24 cellular contexts compared by ENCODE assay signal in genomic region chr18:39591647-39592046, GRCh38.
DNase-seq lines count a peak whose midpoint lies in the region; ATAC-seq and TF ChIP-seq lines count a peak whose summit lies in the region.
"Had no signal": no experiment of that assay in that cellular context is flagged by ENCODE, and none has a peak within 500 bp of the region (broad histone marks: within the 10 kb centered on the region; RNA-seq: fewer than 3 reads in every experiment).

No MANE protein-coding gene starts in this region.

- H3K9ac ChIP-seq in trophoblast cell (ENCODE audit: low read length): no peak overlapping the region
- H3K9ac ChIP-seq: BLaER1 treated with 17β-estradiol and CSF1 and Interleukin-3, amounts not matched to agents 10 nM and 100 nM had no signal

- no peak overlapping the region for H2BK12ac ChIP-seq in trophoblast cell (ENCODE audit: low read length)

- H3K9me3 ChIP-seq in trophoblast cell (ENCODE audit: insufficient read depth, low read depth, low read length): no peaks in the 10 kb centered on the region
- H3K9me3 ChIP-seq: BLaER1 treated with 17β-estradiol and CSF1 and Interleukin-3, amounts not matched to agents 10 nM and 100 nM; right atrium auricular region had no signal

- no peak overlapping the region for H4K8ac ChIP-seq in trophoblast cell (ENCODE audit: low read depth, low read length)

- H2BK5ac ChIP-seq in trophoblast cell (ENCODE audit: low read depth, low read length, poor library complexity): no peak overlapping the region

- H2AK5ac ChIP-seq in trophoblast cell (ENCODE audit: low read length): no peak overlapping the region

- H3K27me3 Mint-ChIP-seq in WTC11 (ENCODE audit: low read depth): no peaks in the 10 kb centered on the region
- H3K27me3 Mint-ChIP-seq in effector memory CD8-positive, alpha-beta T cell: no peaks in the 10 kb centered on the region
- H3K27me3 Mint-ChIP-seq in activated CD8-positive, alpha-beta memory T cell treated with anti-CD3 and anti-CD28 coated beads, Interleukin-2, amount 10 ng/mL, durations not matched to agents 7 days and 5 days: no peaks in the 10 kb centered on the region
- H3K27me3 Mint-ChIP-seq: activated naive CD8-positive, alpha-beta T cell; IgD-negative memory B cell had no signal

- H4K12ac ChIP-seq in trophoblast cell (ENCODE audit: low read depth, low read length): no peak overlapping the region

- H3K4me3 Mint-ChIP-seq in WTC11: peak overlapping the region; percentile 26
- H3K4me3 Mint-ChIP-seq in effector memory CD8-positive, alpha-beta T cell: no peak overlapping the region
- no peak overlapping the region for H3K4me3 Mint-ChIP-seq in activated CD8-positive, alpha-beta memory T cell treated with anti-CD3 and anti-CD28 coated beads, Interleukin-2, amount 10 ng/mL, durations not matched to agents 7 days and 5 days
- H3K4me3 Mint-ChIP-seq: activated naive CD8-positive, alpha-beta T cell; IgD-negative memory B cell had no signal

- H3K4me1 Mint-ChIP-seq in WTC11: peaks cover 56% of the 10 kb centered on the region
- H3K4me1 Mint-ChIP-seq in effector memory CD8-positive, alpha-beta T cell (ENCODE audit: low read depth in 2 of 2): no peaks in the 10 kb centered on the region
- no peaks in the 10 kb centered on the region for H3K4me1 Mint-ChIP-seq in activated CD8-positive, alpha-beta memory T cell treated with anti-CD3 and anti-CD28 coated beads, Interleukin-2, amount 10 ng/mL, durations not matched to agents 7 days and 5 days
- H3K4me1 Mint-ChIP-seq: IgD-negative memory B cell had no signal

- H2BK120ac ChIP-seq in trophoblast cell (ENCODE audit: insufficient read depth, low read length, poor library complexity): no peak overlapping the region

- H3K36me3 ChIP-seq in trophoblast cell (ENCODE audit: control insufficient read depth in 1 of 2, insufficient read depth in 2 of 2, low read length in 2 of 2): no peaks in the 10 kb centered on the region
- H3K36me3 ChIP-seq: BLaER1 treated with 17β-estradiol and CSF1 and Interleukin-3, amounts not matched to agents 10 nM and 100 nM; right atrium auricular region had no signal

- H3K27me3 ChIP-seq in trophoblast cell (ENCODE audit: insufficient read depth, low read length): no peaks in the 10 kb centered on the region
- H3K27me3 ChIP-seq: BLaER1 treated with 17β-estradiol and CSF1 and Interleukin-3, amounts not matched to agents 10 nM and 100 nM; right atrium auricular region had no signal

- ATAC-seq in WTC11: peak; percentile 97
- ATAC-seq in effector memory CD8-positive, alpha-beta T cell (replicated peaks): no peak
- no peak for ATAC-seq in activated CD8-positive, alpha-beta memory T cell treated with anti-CD3 and anti-CD28 coated beads, Interleukin-2, amount 10 ng/mL, durations not matched to agents 7 days and 5 days
- ATAC-seq: stimulated activated naive CD8-positive, alpha-beta T cell treated with anti-CD3 and anti-CD28 coated beads, Interleukin-15, Interleukin-2, amounts not matched to agents 100 U/mL and 50 U/mL, for 24 hours had no signal

- H3K36me3 Mint-ChIP-seq in WTC11: peaks cover 20% of the 10 kb centered on the region
- no peaks in the 10 kb centered on the region for H3K36me3 Mint-ChIP-seq in effector memory CD8-positive, alpha-beta T cell (ENCODE audit: insufficient read depth)
- H3K36me3 Mint-ChIP-seq in activated CD8-positive, alpha-beta memory T cell treated with anti-CD3 and anti-CD28 coated beads, Interleukin-2, amount 10 ng/mL, durations not matched to agents 7 days and 5 days: no peaks in the 10 kb centered on the region
- H3K36me3 Mint-ChIP-seq: activated naive CD8-positive, alpha-beta T cell; IgD-negative memory B cell had no signal

- H3K4me1 ChIP-seq in trophoblast cell (ENCODE audit: control insufficient read depth in 1 of 2, insufficient read depth in 2 of 2, low read length in 2 of 2): peaks cover 2 to 4% of the 10 kb centered on the region in 2 experiments
- H3K4me1 ChIP-seq: right atrium auricular region had no signal

- TF ChIP-seq CTCF in WTC11 (IDR thresholded peaks at IDR 0.05): no peak

- peak; percentile 10 for DNase-seq in DMS 273 (lab: John Stamatoyannopoulos, UW; ENCODE audit: unreplicated experiment)
- DNase-seq in DMS 273 treated with DMSO at 0.1 percent for 48 hours (lab: John Stamatoyannopoulos, UW): no peak
- DNase-seq in NCI-H146 (lab: John Stamatoyannopoulos, UW): peak; percentile 88
- DNase-seq in WTC11 (ENCODE audit: low spot score): no peak
- peak; percentile 64 for DNase-seq in iPS-NIHi7 (ENCODE audit: extremely low spot score)
- DNase-seq in effector memory CD8-positive, alpha-beta T cell: no peak
- no peak for DNase-seq in trophoblast cell
- DNase-seq in activated CD8-positive, alpha-beta memory T cell treated with anti-CD3 and anti-CD28 coated beads, Interleukin-2, amount 10 ng/mL, durations not matched to agents 7 days and 5 days: no peak
- DNase-seq: activated CD4-positive, alpha-beta T cell treated with anti-CD3 and anti-CD28 coated beads for 4 hours; activated T-cell treated with anti-CD3 and anti-CD28 coated beads for 4 hours; DMS79 treated with DMSO at 0.1 percent for 48 hours; GF-D8; hypothalamus; NCI-H1092 treated with DMSO at 0.1 percent for 48 hours; NCI-H510A; stimulated activated naive CD8-positive, alpha-beta T cell treated with anti-CD3 and anti-CD28 coated beads, Interleukin-15, Interleukin-2, amounts not matched to agents 100 U/mL and 50 U/mL, for 24 hours; T-helper 9 cell had no signal

- no peaks in the 10 kb centered on the region for H3K79me1 ChIP-seq in trophoblast cell (ENCODE audit: low read length)

- H3K4me2 ChIP-seq in trophoblast cell (ENCODE audit: low read length): no peak overlapping the region
- H3K4me2 ChIP-seq: BLaER1 treated with 17β-estradiol and CSF1 and Interleukin-3, amounts not matched to agents 10 nM and 100 nM; smooth muscle cell had no signal

- CTCF ChIA-PET in WTC11 (lab: Charles Lee): interaction anchor here (0.8 to 1.0 kb wide), 3 partner anchors 13 to 23 kb away, joined by 3 to 4 read pairs (median 3); no protein-coding TSS in a partner anchor
- CTCF ChIA-PET in activated CD8-positive, alpha-beta memory T cell treated with anti-CD3 and anti-CD28 coated beads, Interleukin-2, amount 10 ng/mL, durations not matched to agents 7 days and 5 days (lab: Charles Lee): no interaction called here

- H3K9me3 Mint-ChIP-seq in WTC11: peaks cover 20% of the 10 kb centered on the region
- H3K9me3 Mint-ChIP-seq in effector memory CD8-positive, alpha-beta T cell: peaks cover 0 to 5% of the 10 kb centered on the region in 2 donors
- no peaks in the 10 kb centered on the region for H3K9me3 Mint-ChIP-seq in activated CD8-positive, alpha-beta memory T cell treated with anti-CD3 and anti-CD28 coated beads, Interleukin-2, amount 10 ng/mL, durations not matched to agents 7 days and 5 days (ENCODE audit: low read depth)

- no peaks in the 10 kb centered on the region for H3K79me2 ChIP-seq in trophoblast cell (ENCODE audit: control insufficient read depth, insufficient read depth, low read length, poor library complexity)

- no peak overlapping the region for H3K4me3 ChIP-seq in trophoblast cell (ENCODE audit: low read depth, low read length)
- H3K4me3 ChIP-seq: BLaER1 treated with 17β-estradiol and CSF1 and Interleukin-3, amounts not matched to agents 10 nM and 100 nM; right atrium auricular region; smooth muscle cell had no signal

- H3K18ac ChIP-seq in trophoblast cell (ENCODE audit: low read length): no peak overlapping the region

- H3K4ac ChIP-seq in trophoblast cell (ENCODE audit: low read depth, low read length): no peak overlapping the region

- H3K23ac ChIP-seq in trophoblast cell (ENCODE audit: low read length): no peak overlapping the region

- peak overlapping the region; percentile 80 for H3K27ac Mint-ChIP-seq in WTC11
- H3K27ac Mint-ChIP-seq in effector memory CD8-positive, alpha-beta T cell: no peak overlapping the region
- H3K27ac Mint-ChIP-seq in activated CD8-positive, alpha-beta memory T cell treated with anti-CD3 and anti-CD28 coated beads, Interleukin-2, amount 10 ng/mL, durations not matched to agents 7 days and 5 days: no peak overlapping the region
- H3K27ac Mint-ChIP-seq: activated naive CD8-positive, alpha-beta T cell; IgD-negative memory B cell had no signal

- POLR2A ChIA-PET in WTC11 (lab: Charles Lee): interaction anchor here (0.6 to 0.8 kb wide), 2 partner anchors 55 to 1574 kb away, joined by 3 read pairs; no protein-coding TSS in a partner anchor

- H3K27ac ChIP-seq in trophoblast cell (ENCODE audit: low read depth, low read length): no peak overlapping the region
- H3K27ac ChIP-seq: 22Rv1; BLaER1 treated with 17β-estradiol and CSF1 and Interleukin-3, amounts not matched to agents 10 nM and 100 nM; right atrium auricular region; VCaP had no signal

- H3K14ac ChIP-seq in trophoblast cell (ENCODE audit: low read length): no peak overlapping the region

- H2AFZ ChIP-seq in trophoblast cell (ENCODE audit: insufficient read depth, low read length, poor library complexity): no peak overlapping the region

- no peak overlapping the region for H4K91ac ChIP-seq in trophoblast cell (ENCODE audit: low read depth, low read length)

TF ChIP-seq in WTC11, 78 proteins besides CTCF, POLR2A, EP300 and RAD21:
- TF ChIP-seq FOXK1 (CRISPR knock-in tag; IDR thresholded peaks at IDR 0.05): 0 out of 2 replicates have a peak, but pooled peaks have one; percentile 21
- TF ChIP-seq SOX15 (CRISPR knock-in tag; IDR thresholded peaks at IDR 0.05): no peak
- TF ChIP-seq OVOL2 (CRISPR knock-in tag; IDR thresholded peaks at IDR 0.05; ENCODE audit: borderline replicate concordance): no peak
- TF ChIP-seq ZNF219 (CRISPR knock-in tag; IDR thresholded peaks at IDR 0.05; ENCODE audit: borderline replicate concordance): no peak
- TF ChIP-seq TEAD1 (CRISPR knock-in tag; IDR thresholded peaks at IDR 0.05): peak; percentile 54; the same call in 1 of the 2 replicates
- no peak for TF ChIP-seq TCF7 (CRISPR knock-in tag; IDR thresholded peaks at IDR 0.05; ENCODE audit: low read depth)
- TF ChIP-seq MYBL2 (CRISPR knock-in tag; IDR thresholded peaks at IDR 0.05): no peak
- TF ChIP-seq IRF2 (CRISPR knock-in tag; IDR thresholded peaks at IDR 0.05; ENCODE audit: borderline replicate concordance, low read depth): no peak
- TF ChIP-seq SMAD3 (CRISPR knock-in tag; IDR thresholded peaks at IDR 0.05; ENCODE audit: borderline replicate concordance): no peak
TF ChIP-seq in WTC11: peak in this region for 2.

Comparison
In these comparisons a context has a peak if more than half of its experiments do, and no peak if none do; other contexts are left out.
1. DNase-seq: peak in DMS 273 (single experiment), NCI-H146 (single experiment) and iPS-NIHi7 (single experiment); none in DMS 273 treated with DMSO at 0.1 percent for 48 hours (single experiment), WTC11 (single experiment), effector memory CD8-positive, alpha-beta T cell (0 of 3), trophoblast cell (0 of 2) and activated CD8-positive, alpha-beta memory T cell treated with anti-CD3 and anti-CD28 coated beads, Interleukin-2, amount 10 ng/mL, durations not matched to agents 7 days and 5 days (single experiment).